10 cellular contexts compared by ENCODE assay signal in genomic region chr16:69057400-69058378, GRCh38. TPM values are rescaled to one million over a fixed set of nuclear protein-coding genes. Genes with fewer than 3 reads are reported as not detected.
A peak's percentile ranks its signal among the peaks of the same experiment; 100 is the strongest.
DNase-seq lines count a peak whose midpoint lies in the region; ATAC-seq and TF ChIP-seq lines count a peak whose summit lies in the region.
"Had no signal": no experiment of that assay in that cellular context is flagged by ENCODE, and none has a peak within 500 bp of the region (broad histone marks: within the 10 kb centered on the region; RNA-seq: fewer than 3 reads in every experiment).

No MANE protein-coding gene starts in this region.

- intact Hi-C loops in stomach (cut with DNase I; ENCODE audit: low total_unique reads) = no loop called here

- H3K27ac ChIP-seq in esophagus (ENCODE audit: low read depth in 2 of 2, low read length in 1 of 2) = peak overlapping the region; percentile 88 to 94
- peak overlapping the region in 3 of 5 donors; percentile 8 to 40 (median 33) for H3K27ac ChIP-seq in stomach
- H3K27ac ChIP-seq: BLaER1, SJSA1 had no signal

- peak; percentile 3 for DNase-seq in NCI-H2196 (lab: John Stamatoyannopoulos, UW; ENCODE audit: unreplicated experiment)
- DNase-seq in NCI-H2196 treated with DMSO at 0.1 percent for 48 hours (lab: John Stamatoyannopoulos, UW; ENCODE audit: unreplicated experiment) = no peak
- DNase-seq in NCI-H226 = peak; percentile 89
- DNase-seq in stomach = no peak
- no peak for DNase-seq in NOMO-1 treated with dmso at 0.1 percent for 144 hours (lab: John Stamatoyannopoulos, UW; ENCODE audit: unreplicated experiment)
- no peak for DNase-seq in midbrain (lab: John Stamatoyannopoulos, UW)

- no peak for TF ChIP-seq POLR2A in stomach (IDR thresholded peaks at IDR 0.05)

- no peaks in the 10 kb centered on the region for H3K9me3 ChIP-seq in esophagus (ENCODE audit: control insufficient read depth in 2 of 2, insufficient read depth in 1 of 2, low read depth in 1 of 2, low read length in 1 of 2)
- no peaks in the 10 kb centered on the region for H3K9me3 ChIP-seq in stomach
- H3K9me3 ChIP-seq: BLaER1, SJSA1 had no signal

- H3K4me1 ChIP-seq in esophagus (ENCODE audit: control insufficient read depth in 2 of 2, insufficient read depth in 2 of 2, low read length in 1 of 2) = peaks cover 0 to 4% of the 10 kb centered on the region in 2 donors
- H3K4me1 ChIP-seq in stomach = peaks cover 0 to 9% (median 5%) of the 10 kb centered on the region in 4 donors
- H3K4me1 ChIP-seq: SJSA1 had no signal

- no peak for ATAC-seq in GM19395 (IDR thresholded peaks at IDR 0.05; ENCODE audit: unreplicated experiment)

- H3K4me3 ChIP-seq in esophagus (ENCODE audit: low read depth in 1 of 2, low read length in 2 of 2) (no peak overlapping the region), stomach (no peak overlapping the region)
- H3K4me3 ChIP-seq: BLaER1, SJSA1 had no signal

- 43 to 55% methylated on average over 11 of the region's 11 CpGs for WGBS in esophagus, 2 donors
- WGBS in stomach, 5 donors = 53 to 63% (median 57%) methylated on average over 11 of the region's 11 CpGs

- no peak for TF ChIP-seq EP300 in stomach (IDR thresholded peaks at IDR 0.05)

- H3K36me3 ChIP-seq in esophagus (ENCODE audit: control insufficient read depth in 2 of 2, insufficient read depth in 2 of 2, low read length in 1 of 2) (no peaks in the 10 kb centered on the region), stomach (peaks cover 0 to 4% (median 0%) of the 10 kb centered on the region in 4 donors)
- H3K36me3 ChIP-seq: BLaER1, SJSA1 had no signal

- no peak for TF ChIP-seq CTCF in stomach (IDR thresholded peaks at IDR 0.05)

- H3K27me3 ChIP-seq in esophagus (ENCODE audit: control insufficient read depth in 1 of 2, insufficient read depth in 2 of 2, low read length in 2 of 2) (no peaks in the 10 kb centered on the region), stomach (no peaks in the 10 kb centered on the region)
- H3K27me3 ChIP-seq: BLaER1, SJSA1 had no signal

RNA-seq across cellular contexts. Expression of gene HAS3, which starts 47.8 kb away (rescaled TPM):
- polyA plus RNA-seq in esophagus = 10 to 100 TPM in 1 of 2 donors, 1 to 10 TPM in 1; 9.3 to 12.0 TPM
- 10 to 100 TPM in 1 of 5 donors, 1 to 10 TPM in 3, not detected in 1; 1.2 to 10.3 (median 6.3) TPM for total RNA-seq in stomach
- polyA plus RNA-seq in stomach = 1 to 10 TPM; 1.1 to 5.8 (median 5.1) TPM

Comparison
In these comparisons a context has a peak if more than half of its experiments do, and no peak if none do; other contexts are left out.
1. DNase-seq: peak in NCI-H2196 (single experiment) and NCI-H226 (single experiment); none in NCI-H2196 treated with DMSO at 0.1 percent for 48 hours (single experiment), stomach (single experiment), NOMO-1 treated with dmso at 0.1 percent for 144 hours (single experiment) and midbrain (single experiment).